ENCODE assay signal across 17 cellular contexts in the genomic region with DNA sequence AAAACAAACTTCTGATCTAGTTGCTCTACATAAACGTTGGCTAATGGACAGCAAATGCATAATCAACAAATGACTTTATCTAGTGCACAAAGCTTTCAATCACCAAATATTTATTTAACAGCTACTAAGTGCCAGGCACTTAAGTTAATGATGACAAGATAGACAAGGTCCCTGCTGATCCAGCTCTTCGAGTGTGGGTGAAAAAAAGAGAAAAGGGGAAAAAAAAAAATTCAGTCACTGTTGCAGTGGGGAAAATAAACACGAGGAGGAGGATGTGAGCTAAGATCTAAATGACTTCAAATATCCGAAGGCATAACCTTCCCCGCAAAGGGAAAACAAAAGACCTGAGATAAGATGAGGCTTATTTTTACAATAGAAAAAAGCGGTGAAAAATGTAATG. TPM values are rescaled to one million over a fixed set of nuclear protein-coding genes. Genes with fewer than 3 reads are reported as not detected.
DNase-seq lines count a peak whose midpoint lies in the region; ATAC-seq and TF ChIP-seq lines count a peak whose summit lies in the region.
"Had no signal": no experiment of that assay in that cellular context is flagged by ENCODE, and none has a peak within 500 bp of the region (broad histone marks: within the 10 kb centered on the region; RNA-seq: fewer than 3 reads in every experiment).

No MANE protein-coding gene starts in this region.

- H3K27ac ChIP-seq in CD4-positive, alpha-beta T cell (ENCODE audit: low read depth, low read length): no peak overlapping the region
- H3K27ac ChIP-seq: upper lobe of left lung had no signal

- H3K4me3 Mint-ChIP-seq in CD4-positive, alpha-beta T cell: peak overlapping the region; percentile 46
- H3K4me3 Mint-ChIP-seq: brain had no signal

- no peaks in the 10 kb centered on the region for H3K27me3 Mint-ChIP-seq in CD4-positive, alpha-beta T cell
- H3K27me3 Mint-ChIP-seq: activated T-helper 17 cell treated with anti-CD3 and anti-CD28 coated beads, Interleukin-2, amount 50 U/mL, for 72 hours; brain; effector memory CD8-positive, alpha-beta T cell had no signal

- no peaks in the 10 kb centered on the region for H3K9me3 ChIP-seq in CD4-positive, alpha-beta T cell (ENCODE audit: control insufficient read depth, low read length)
- H3K9me3 ChIP-seq: upper lobe of left lung had no signal

- CTCF ChIA-PET in CD4-positive, alpha-beta T cell (lab: Charles Lee): interaction anchor here (1.0 to 1.3 kb wide), 4 partner anchors 10 to 36 kb away, joined by 3 to 5 read pairs (median 4); a partner anchor contains a TSS

- H3K36me3 Mint-ChIP-seq in CD4-positive, alpha-beta T cell (ENCODE audit: low read depth): peaks cover 86% of the 10 kb centered on the region

- DNase-seq in AG20443 (ENCODE audit: low spot score) (peak; percentile 8), NCI-H748 (lab: John Stamatoyannopoulos, UW; ENCODE audit: unreplicated experiment) (peak; percentile 97), fibroblast of mammary gland (ENCODE audit: low read depth) (peak; percentile 2), CD1c-positive myeloid dendritic cell (ENCODE audit: extremely low spot score) (no peak)
- no peak for DNase-seq in CD4-positive, alpha-beta T cell
- DNase-seq in stimulated activated CD4-positive, alpha-beta T cell treated with anti-CD3 and anti-CD28 coated beads, Interleukin-12 subunit alpha, Interleukin-12 subunit beta, amount 100 ng/mL, for 4 hours: no peak
- DNase-seq: effector memory CD8-positive, alpha-beta T cell; MM.1S; NCI-H510A; occipital lobe; stimulated activated CD4-positive, alpha-beta T cell treated with anti-CD3 and anti-CD28 coated beads, Interleukin-4, amount 100 ng/mL, for 4 hours; T-helper 1 cell; upper lobe of left lung had no signal

- intact Hi-C loops in CD4-positive, alpha-beta T cell (cut with DNase I, micrococcal nuclease): loop anchor here (2.0 to 5.0 kb wide), 2 partner anchors 106 kb away; no protein-coding TSS in a partner anchor

- peaks cover 75% of the 10 kb centered on the region for H3K4me1 Mint-ChIP-seq in CD4-positive, alpha-beta T cell (ENCODE audit: low read depth)

- ATAC-seq in CD4-positive, alpha-beta T cell (ENCODE audit: poor library complexity): peak; percentile 45
- ATAC-seq in GM19395 (IDR thresholded peaks at IDR 0.05; ENCODE audit: unreplicated experiment): no peak
- ATAC-seq: activated CD4-positive, CD25-positive, alpha-beta regulatory T cell treated with anti-CD3 and anti-CD28 coated beads, Interleukin-2, amount 50 U/mL, for 24 hours; activated T-helper 17 cell treated with anti-CD3 and anti-CD28 coated beads, Interleukin-2, amount 50 U/mL, for 72 hours; effector memory CD8-positive, alpha-beta T cell had no signal

- POLR2A ChIA-PET in CD4-positive, alpha-beta T cell (lab: Charles Lee): interaction anchor here (0.7 to 4.1 kb wide), 5 partner anchors 10 to 191 kb away, joined by 3 to 45 read pairs (median 4); a partner anchor contains a TSS

- no peaks in the 10 kb centered on the region for H3K27me3 ChIP-seq in CD4-positive, alpha-beta T cell (ENCODE audit: control insufficient read depth, insufficient read depth, low read length)
- H3K27me3 ChIP-seq: upper lobe of left lung had no signal

- no peak overlapping the region for H3K4me3 ChIP-seq in fibroblast of mammary gland (ENCODE audit: control insufficient read depth, low read depth, low read length)
- H3K4me3 ChIP-seq: upper lobe of left lung had no signal

- no peaks in the 10 kb centered on the region for H3K9me3 Mint-ChIP-seq in CD4-positive, alpha-beta T cell
- H3K9me3 Mint-ChIP-seq: activated T-helper 17 cell treated with anti-CD3 and anti-CD28 coated beads, Interleukin-2, amount 50 U/mL, for 72 hours; effector memory CD8-positive, alpha-beta T cell had no signal

- no peak for TF ChIP-seq CTCF in CD4-positive, alpha-beta T cell (IDR thresholded peaks at IDR 0.05)
- no peak for TF ChIP-seq CTCF in fibroblast of mammary gland (conservative IDR thresholded peaks at IDR 0.05; ENCODE audit: control insufficient read depth, insufficient read depth, low read depth, low read length)

- H3K27ac Mint-ChIP-seq in CD4-positive, alpha-beta T cell: peak overlapping the region; percentile 67
- H3K27ac Mint-ChIP-seq: activated T-helper 17 cell treated with anti-CD3 and anti-CD28 coated beads, Interleukin-2, amount 50 U/mL, for 72 hours; brain had no signal

RNA-seq across cellular contexts. Expression of a gene that starts 9.6 kb away (rescaled TPM):
- 100 to 1,000 TPM; 127 to 132 TPM for total RNA-seq in CD4-positive, alpha-beta T cell

RNA-seq across cellular contexts. Expression of a gene that starts 51.7 kb away (rescaled TPM):
- 1 to 10 TPM in 1 of 2 experiments, under 1 TPM in 1; 0.49 to 1.1 TPM for total RNA-seq in CD4-positive, alpha-beta T cell

Comparison
In these comparisons a context has a peak if more than half of its experiments do, and no peak if none do; other contexts are left out.
1. DNase-seq: peak in AG20443 (single experiment), NCI-H748 (single experiment) and fibroblast of mammary gland (single experiment); none in CD4-positive, alpha-beta T cell (0 of 10), CD1c-positive myeloid dendritic cell (single experiment) and stimulated activated CD4-positive, alpha-beta T cell treated with anti-CD3 and anti-CD28 coated beads, Interleukin-12 subunit alpha, Interleukin-12 subunit beta, amount 100 ng/mL, for 4 hours (single experiment).